ENCODE assay signal across 13 cellular contexts in genomic region chr10:88060762-88061161, GRCh38.
"Had no signal": no experiment of that assay in that cellular context is flagged by ENCODE, and none has a peak within 500 bp of the region (broad histone marks: within the 10 kb centered on the region; RNA-seq: fewer than 3 reads in every experiment).

No MANE protein-coding gene starts in this region.

- H3K27ac Mint-ChIP-seq: activated naive CD8-positive, alpha-beta T cell treated with anti-CD3 and anti-CD28 coated beads for 36 hours; nephron; T-helper 17 cell had no signal

- H3K27me3 Mint-ChIP-seq: activated naive CD8-positive, alpha-beta T cell treated with anti-CD3 and anti-CD28 coated beads for 36 hours; T-helper 17 cell had no signal

- H3K4me3 Mint-ChIP-seq: activated naive CD8-positive, alpha-beta T cell treated with anti-CD3 and anti-CD28 coated beads for 36 hours; nephron; T-helper 17 cell had no signal

- H3K9me3 Mint-ChIP-seq: nephron had no signal

- DNase-seq: activated CD4-positive, alpha-beta T cell treated with anti-CD3 and anti-CD28 coated beads, Interleukin-2, amount 50 U/mL, for 1 hour; activated gamma-delta T cell treated with Interleukin-2 at 50 U/mL for 16 hours; activated naive CD8-positive, alpha-beta T cell treated with anti-CD3 and anti-CD28 coated beads for 36 hours; aorta; dorsolateral prefrontal cortex; glutamatergic neuron; left cardiac atrium; lower lobe of right lung; stimulated activated CD4-positive, alpha-beta T cell treated with anti-CD3 and anti-CD28 coated beads, Interleukin-2, amount 100 ng/mL, for 48 hours; T-helper 17 cell; thyroid gland had no signal

- ATAC-seq: esophagus mucosa, left cardiac atrium, lower lobe of right lung, T-helper 17 cell had no signal
